Comparison of ENCODE assay signal across 11 cellular contexts in genomic region chr12:6201775-6202292, GRCh38. TPM values are rescaled to one million over a fixed set of nuclear protein-coding genes. Genes with fewer than 3 reads are reported as not detected.
DNase-seq lines count a peak whose midpoint lies in the region; ATAC-seq and TF ChIP-seq lines count a peak whose summit lies in the region.
"Had no signal": no experiment of that assay in that cellular context is flagged by ENCODE, and none has a peak within 500 bp of the region (broad histone marks: within the 10 kb centered on the region; RNA-seq: fewer than 3 reads in every experiment).

No MANE protein-coding gene starts in this region.

- H3K79me2 ChIP-seq in hepatocyte: peaks cover 56% of the 10 kb centered on the region

- H4K20me1 ChIP-seq in hepatocyte (ENCODE audit: insufficient read depth, poor library complexity, severe bottlenecking): no peaks in the 10 kb centered on the region

- H3K4me2 ChIP-seq in hepatocyte (peak overlapping the region; percentile 92), skeletal muscle satellite cell (ENCODE audit: low read length) (peak overlapping the region; percentile 95)

- peak overlapping the region; percentile 26 for H3K4me3 Mint-ChIP-seq in activated CD8-positive, alpha-beta T cell treated with anti-CD3 and anti-CD28 coated beads, Interleukin-2, amount 10 ng/mL, durations not matched to agents 7 days and 5 days

- H3K4me3 ChIP-seq in hepatocyte (peak overlapping the region; percentile 85), skeletal muscle satellite cell (ENCODE audit: low read length) (peak overlapping the region; percentile 84)

- peaks cover 31% of the 10 kb centered on the region for H3K4me1 Mint-ChIP-seq in activated CD8-positive, alpha-beta T cell treated with anti-CD3 and anti-CD28 coated beads, Interleukin-2, amount 10 ng/mL, durations not matched to agents 7 days and 5 days (ENCODE audit: low read depth)

- H3K9me3 ChIP-seq in hepatocyte (ENCODE audit: low read depth) (no peaks in the 10 kb centered on the region), skeletal muscle satellite cell (replicated peaks; ENCODE audit: low read length) (no peaks in the 10 kb centered on the region)

- 89% methylated on average over 6 of the region's 6 CpGs for WGBS in hepatocyte (ENCODE audit: low lambda C conversion rate, missing lambda C conversion rate)

- POLR2A ChIA-PET in activated CD8-positive, alpha-beta T cell treated with anti-CD3 and anti-CD28 coated beads, Interleukin-2, amount 10 ng/mL, durations not matched to agents 7 days and 5 days (lab: Charles Lee): no interaction called here

- CTCF ChIA-PET in activated CD8-positive, alpha-beta T cell treated with anti-CD3 and anti-CD28 coated beads, Interleukin-2, amount 10 ng/mL, durations not matched to agents 7 days and 5 days (lab: Charles Lee): interaction anchor here (2.3 to 3.5 kb wide), 2 partner anchors 77 to 82 kb away, joined by 10 to 21 read pairs; no protein-coding TSS in a partner anchor

- no peaks in the 10 kb centered on the region for H3K9me3 Mint-ChIP-seq in activated CD8-positive, alpha-beta T cell treated with anti-CD3 and anti-CD28 coated beads, Interleukin-2, amount 10 ng/mL, durations not matched to agents 7 days and 5 days (ENCODE audit: insufficient read depth)

- H3K36me3 ChIP-seq in hepatocyte (replicated peaks; ENCODE audit: insufficient read depth, low read depth) (no peaks in the 10 kb centered on the region), skeletal muscle satellite cell (ENCODE audit: insufficient read depth, low read length) (no peaks in the 10 kb centered on the region)

- H2AFZ ChIP-seq in hepatocyte: no peak overlapping the region

- peak; percentile 39 for DNase-seq in ELR (ENCODE audit: low read depth)
- no peak for DNase-seq in activated CD8-positive, alpha-beta T cell treated with anti-CD3 and anti-CD28 coated beads, Interleukin-2, amount 10 ng/mL, durations not matched to agents 7 days and 5 days
- DNase-seq in hepatocyte (ENCODE audit: low spot score): no peak
- DNase-seq in NCI-H69 (lab: John Stamatoyannopoulos, UW): no peak
- no peak for DNase-seq in NCI-H524 (lab: John Stamatoyannopoulos, UW)
- DNase-seq in GDM1 (lab: John Stamatoyannopoulos, UW): no peak
- no peak for DNase-seq in islet precursor cell
- DNase-seq: central memory CD4-positive, alpha-beta T cell; NCI-H226 had no signal

- H3K9ac ChIP-seq in skeletal muscle satellite cell (ENCODE audit: low read depth, low read length): no peak overlapping the region

- no peak for TF ChIP-seq CTCF in hepatocyte (IDR thresholded peaks at IDR 0.05; ENCODE audit: poor library complexity)

- no peaks in the 10 kb centered on the region for H3K9me2 ChIP-seq in hepatocyte (replicated peaks; ENCODE audit: insufficient read depth)

- no peaks in the 10 kb centered on the region for H3K27me3 ChIP-seq in hepatocyte
- no peaks in the 10 kb centered on the region for H3K27me3 ChIP-seq in skeletal muscle satellite cell (ENCODE audit: control insufficient read depth, insufficient read depth, low read length)

- H3K27ac ChIP-seq in hepatocyte: peak overlapping the region; percentile 90

- peaks cover 47% of the 10 kb centered on the region for H3K27me3 Mint-ChIP-seq in activated CD8-positive, alpha-beta T cell treated with anti-CD3 and anti-CD28 coated beads, Interleukin-2, amount 10 ng/mL, durations not matched to agents 7 days and 5 days (ENCODE audit: low read depth)

- H3K4me1 ChIP-seq in hepatocyte (ENCODE audit: insufficient read depth) (peaks cover 48% of the 10 kb centered on the region), skeletal muscle satellite cell (ENCODE audit: control insufficient read depth, insufficient read depth, low read length) (peaks cover 46% of the 10 kb centered on the region)

- H3K36me3 Mint-ChIP-seq in activated CD8-positive, alpha-beta T cell treated with anti-CD3 and anti-CD28 coated beads, Interleukin-2, amount 10 ng/mL, durations not matched to agents 7 days and 5 days (ENCODE audit: low read depth): no peaks in the 10 kb centered on the region

- no peak overlapping the region for H3K27ac Mint-ChIP-seq in activated CD8-positive, alpha-beta T cell treated with anti-CD3 and anti-CD28 coated beads, Interleukin-2, amount 10 ng/mL, durations not matched to agents 7 days and 5 days

- ATAC-seq in activated CD8-positive, alpha-beta T cell treated with anti-CD3 and anti-CD28 coated beads, Interleukin-2, amount 10 ng/mL, durations not matched to agents 7 days and 5 days: no peak

RNA-seq across cellular contexts. Expression of gene CD9, which starts 1.6 kb away (rescaled TPM):
- 10 to 100 TPM; 11.6 to 11.9 TPM for total RNA-seq in activated CD8-positive, alpha-beta T cell treated with anti-CD3 and anti-CD28 coated beads, Interleukin-2, amount 10 ng/mL, durations not matched to agents 7 days and 5 days
- 117 and 139 TPM in 2 replicates for total RNA-seq in hepatocyte
- 166 and 188 TPM in 2 replicates for polyA plus RNA-seq in hepatocyte
- total RNA-seq in skeletal muscle satellite cell (2012; rRNA removed): 31.7 and 66.4 TPM in 2 replicates
- polyA plus RNA-seq: neural cell had no signal
